In genomic region chr16:31869511-31870201, GRCh38 we compare ENCODE assay signal across 8 cellular contexts. TPM values are rescaled to one million over a fixed set of nuclear protein-coding genes. Genes with fewer than 3 reads are reported as not detected.
DNase-seq lines count a peak whose midpoint lies in the region; ATAC-seq, FAIRE-seq and TF ChIP-seq lines count a peak whose summit lies in the region.

No MANE protein-coding gene starts in this region.

- DNase-seq in COLO829 (ENCODE audit: low spot score), result peak; percentile 59
- DNase-seq in H54 (ENCODE audit: insufficient read length, low spot score), result peak; percentile 49
- peak; percentile 98 for DNase-seq in NOMO-1 treated with dmso at 0.1 percent for 144 hours (lab: John Stamatoyannopoulos, UW; ENCODE audit: unreplicated experiment)
- peak; percentile 71 for DNase-seq in activated T-cell treated with anti-CD3 and anti-CD28 coated beads for 24 hours (ENCODE audit: low read depth)
- peak; percentile 91 to 92 for DNase-seq in foreskin fibroblast
- DNase-seq in renal cortical epithelial cell (ENCODE audit: low read depth), result peak; percentile 79

- H3K4me3 ChIP-seq in foreskin fibroblast (ENCODE audit: low read depth in 1 of 2, low read length in 2 of 2), result no peak overlapping the region

- no peak for TF ChIP-seq CTCF in foreskin fibroblast (IDR thresholded peaks at IDR 0.05; ENCODE audit: low read depth, low read length)

- no peak for ATAC-seq in HG03097 (IDR thresholded peaks at IDR 0.05; ENCODE audit: low FRiP score, unreplicated experiment)
- ATAC-seq in GM19455 (IDR thresholded peaks at IDR 0.05; ENCODE audit: unreplicated experiment), result no peak

- FAIRE-seq in H54 (lab: Jason Lieb, UNC), result peak; percentile 95

- no peak for TF ChIP-seq POLR2A in H54 (IDR thresholded peaks at IDR 0.05; ENCODE audit: low read depth, low read length)

RNA-seq across cellular contexts. Expression of gene ZNF267, which starts 4.0 kb away (rescaled TPM):
- 25.5 and 41.5 TPM in 2 replicates for total RNA-seq in renal cortical epithelial cell
